10 cellular contexts compared by ENCODE assay signal in genomic region chr1:37901191-37901892, GRCh38. TPM values are rescaled to one million over a fixed set of nuclear protein-coding genes. Genes with fewer than 3 reads are reported as not detected.
DNase-seq lines count a peak whose midpoint lies in the region; ATAC-seq, FAIRE-seq and TF ChIP-seq lines count a peak whose summit lies in the region.
"Had no signal": no experiment of that assay in that cellular context is flagged by ENCODE, and none has a peak within 500 bp of the region (broad histone marks: within the 10 kb centered on the region; RNA-seq: fewer than 3 reads in every experiment).

No MANE protein-coding gene starts in this region.

- no peak for TF ChIP-seq CTCF in mesothelial cell of epicardium (IDR thresholded peaks at IDR 0.05; ENCODE audit: unreplicated experiment)

- peaks cover 10% of the 10 kb centered on the region for H3K36me3 Mint-ChIP-seq in effector memory CD8-positive, alpha-beta T cell (ENCODE audit: insufficient read depth)
- peaks cover 17% of the 10 kb centered on the region for H3K36me3 Mint-ChIP-seq in mesothelial cell of epicardium

- DNase-seq in GM12891 (ENCODE audit: insufficient read length, low spot score) (peak; percentile 28), mesothelial cell of epicardium (ENCODE audit: low spot score in 2 of 2, unreplicated experiment in 2 of 2) (no peak), NCI-H510A (lab: John Stamatoyannopoulos, UW) (no peak), medulla oblongata (ENCODE audit: extremely low spot score) (no peak), RCC 7860 (ENCODE audit: low spot score) (no peak)
- DNase-seq in effector memory CD8-positive, alpha-beta T cell, result no peak
- DNase-seq: activated CD4-positive, alpha-beta T cell treated with anti-CD3 and anti-CD28 coated beads, Interleukin-2, amount 10 ng/mL, durations not matched to agents 7 days and 5 days; gastrocnemius medialis had no signal

- H3K9me3 Mint-ChIP-seq in effector memory CD8-positive, alpha-beta T cell, result no peaks in the 10 kb centered on the region
- peaks cover 4% of the 10 kb centered on the region for H3K9me3 Mint-ChIP-seq in mesothelial cell of epicardium

- peak overlapping the region; percentile 35 to 79 for H3K27ac Mint-ChIP-seq in effector memory CD8-positive, alpha-beta T cell
- no peak overlapping the region for H3K27ac Mint-ChIP-seq in mesothelial cell of epicardium
- H3K27ac Mint-ChIP-seq: activated CD4-positive, alpha-beta T cell treated with anti-CD3 and anti-CD28 coated beads, Interleukin-2, amount 10 ng/mL, durations not matched to agents 7 days and 5 days had no signal

- peaks cover 8 to 9% of the 10 kb centered on the region in 2 donors for H3K4me1 Mint-ChIP-seq in effector memory CD8-positive, alpha-beta T cell (ENCODE audit: low read depth in 2 of 2)
- no peaks in the 10 kb centered on the region for H3K4me1 Mint-ChIP-seq in mesothelial cell of epicardium

- ATAC-seq in GM19452 (IDR thresholded peaks at IDR 0.05; ENCODE audit: unreplicated experiment), result peak; percentile 80
- ATAC-seq in HG03342 (IDR thresholded peaks at IDR 0.05; ENCODE audit: unreplicated experiment), result peak; percentile 78
- ATAC-seq in effector memory CD8-positive, alpha-beta T cell (replicated peaks), result no peak
- ATAC-seq: gastrocnemius medialis had no signal

- 0 out of 2 replicates have a peak, but pooled peaks have one; percentile 42 for TF ChIP-seq POLR2A in GM12891 (IDR thresholded peaks at IDR 0.05; ENCODE audit: low read depth, low read length)

- H3K27me3 Mint-ChIP-seq in effector memory CD8-positive, alpha-beta T cell, result no peaks in the 10 kb centered on the region
- no peaks in the 10 kb centered on the region for H3K27me3 Mint-ChIP-seq in mesothelial cell of epicardium (ENCODE audit: low read depth)
- H3K27me3 Mint-ChIP-seq: activated CD4-positive, alpha-beta T cell treated with anti-CD3 and anti-CD28 coated beads, Interleukin-2, amount 10 ng/mL, durations not matched to agents 7 days and 5 days had no signal

- peak; percentile 88 for FAIRE-seq in GM12891 (lab: Jason Lieb, UNC)
- FAIRE-seq in RCC 7860 (lab: Jason Lieb, UNC), result no peak

- peak overlapping the region in 1 of 2 donors; percentile 17 for H3K4me3 Mint-ChIP-seq in effector memory CD8-positive, alpha-beta T cell
- H3K4me3 Mint-ChIP-seq in mesothelial cell of epicardium, result no peak overlapping the region
- H3K4me3 Mint-ChIP-seq: activated CD4-positive, alpha-beta T cell treated with anti-CD3 and anti-CD28 coated beads, Interleukin-2, amount 10 ng/mL, durations not matched to agents 7 days and 5 days had no signal

TF ChIP-seq in GM12891, 5 proteins besides CTCF, POLR2A, EP300 and RAD21:
- TF ChIP-seq POU2F2 (IDR thresholded peaks at IDR 0.05; ENCODE audit: low read depth, low read length) (no peak), SPI1 (IDR thresholded peaks at IDR 0.05; ENCODE audit: low read depth, low read length) (peak; percentile 94), POLR2AphosphoS5 (IDR thresholded peaks at IDR 0.05; ENCODE audit: low read depth, low read length) (no peak), TAF1 (IDR thresholded peaks at IDR 0.05; ENCODE audit: low read depth, low read length) (no peak), PAX5 (IDR thresholded peaks at IDR 0.05; ENCODE audit: insufficient read depth, low read length, severe bottlenecking) (no peak)
TF ChIP-seq in GM12891: peak in this region for 1.

RNA-seq across cellular contexts. Expression of gene MTF1, which starts 42.0 kb away (rescaled TPM):
- polyA plus RNA-seq in GM12891 (2012; ENCODE audit: low read depth, missing spikeins), result 4.3 TPM
- total RNA-seq in mesothelial cell of epicardium, result 12.8 to 18.0 TPM (median 14.3 TPM) in 3 replicates

RNA-seq across cellular contexts. Expression of gene INPP5B, which starts 45.5 kb away (rescaled TPM):
- polyA plus RNA-seq in GM12891 (2012; ENCODE audit: low read depth, missing spikeins), result 17.5 TPM
- 20.7 to 21.5 TPM (median 20.9 TPM) in 3 replicates for total RNA-seq in mesothelial cell of epicardium
